Comparison of ENCODE assay signal across 9 cellular contexts in the genomic region with DNA sequence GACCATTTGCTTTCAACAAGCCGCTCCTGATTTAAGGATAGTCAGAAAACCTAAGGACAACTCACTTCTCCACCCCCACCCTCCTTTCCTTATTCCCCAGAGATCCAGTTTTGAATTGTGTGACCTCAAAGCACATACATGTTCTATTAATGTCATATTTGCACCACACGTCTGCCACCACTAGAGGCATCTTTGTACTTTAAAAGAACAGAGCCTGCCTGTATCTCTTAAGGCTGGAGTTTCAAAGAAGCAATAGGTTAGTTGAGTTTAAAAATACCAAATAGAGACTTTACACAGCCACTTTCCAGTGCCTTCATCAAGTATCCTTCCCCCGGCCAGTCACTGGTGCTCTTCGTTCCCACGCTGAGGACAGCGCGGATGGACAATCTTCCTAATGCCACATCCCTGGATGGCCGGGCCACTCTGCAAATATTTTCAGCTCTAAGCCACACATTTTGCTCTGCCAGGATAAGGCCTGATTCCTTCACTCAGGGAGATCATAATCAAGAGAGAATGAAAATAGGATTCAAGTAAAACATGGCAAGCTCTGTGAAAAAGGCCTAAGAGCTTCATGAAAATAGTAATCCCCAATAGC.
DNase-seq lines count a peak whose midpoint lies in the region; ATAC-seq, FAIRE-seq and TF ChIP-seq lines count a peak whose summit lies in the region.
"Had no signal": no experiment of that assay in that cellular context is flagged by ENCODE, and none has a peak within 500 bp of the region (broad histone marks: within the 10 kb centered on the region; RNA-seq: fewer than 3 reads in every experiment).

No MANE protein-coding gene starts in this region.

- TF ChIP-seq CTCF in colonic mucosa (IDR thresholded peaks at IDR 0.05) = peak; percentile 45

- H3K4me3 ChIP-seq in colonic mucosa = no peak overlapping the region
- H3K4me3 ChIP-seq in small intestine (ENCODE audit: low read depth in 1 of 2, low read length in 2 of 2) = no peak overlapping the region

- CTCF ChIA-PET in activated CD4-positive, alpha-beta memory T cell treated with anti-CD3 and anti-CD28 coated beads, Interleukin-2, amount 10 ng/mL, durations not matched to agents 7 days and 5 days (lab: Charles Lee) = no interaction called here

- H3K27me3 Mint-ChIP-seq in activated CD4-positive, alpha-beta memory T cell treated with anti-CD3 and anti-CD28 coated beads, Interleukin-2, amount 10 ng/mL, durations not matched to agents 7 days and 5 days = no peaks in the 10 kb centered on the region

- no peaks in the 10 kb centered on the region for H3K36me3 Mint-ChIP-seq in activated CD4-positive, alpha-beta memory T cell treated with anti-CD3 and anti-CD28 coated beads, Interleukin-2, amount 10 ng/mL, durations not matched to agents 7 days and 5 days (ENCODE audit: low read depth)
- H3K36me3 Mint-ChIP-seq: CD4-positive, CD25-positive, alpha-beta regulatory T cell had no signal

- 84 to 87% (median 86%) methylated on average over 8 of the region's 8 CpGs for WGBS in small intestine, 3 donors

- no peaks in the 10 kb centered on the region for H3K4me1 Mint-ChIP-seq in activated CD4-positive, alpha-beta memory T cell treated with anti-CD3 and anti-CD28 coated beads, Interleukin-2, amount 10 ng/mL, durations not matched to agents 7 days and 5 days
- H3K4me1 Mint-ChIP-seq: CD4-positive, CD25-positive, alpha-beta regulatory T cell had no signal

- H3K27ac ChIP-seq in colonic mucosa (no peak overlapping the region), small intestine (ENCODE audit: low read depth in 1 of 2, low read length in 1 of 2) (no peak overlapping the region)

- no peaks in the 10 kb centered on the region for H3K9me3 Mint-ChIP-seq in activated CD4-positive, alpha-beta memory T cell treated with anti-CD3 and anti-CD28 coated beads, Interleukin-2, amount 10 ng/mL, durations not matched to agents 7 days and 5 days
- H3K9me3 Mint-ChIP-seq: CD4-positive, CD25-positive, alpha-beta regulatory T cell had no signal

- no peak overlapping the region for H3K4me3 Mint-ChIP-seq in activated CD4-positive, alpha-beta memory T cell treated with anti-CD3 and anti-CD28 coated beads, Interleukin-2, amount 10 ng/mL, durations not matched to agents 7 days and 5 days
- H3K4me3 Mint-ChIP-seq: CD4-positive, CD25-positive, alpha-beta regulatory T cell had no signal

- peak; percentile 70 for ATAC-seq in GM21786 (IDR thresholded peaks at IDR 0.05; ENCODE audit: unreplicated experiment)

- no peak overlapping the region for H3K9ac ChIP-seq in colonic mucosa (ENCODE audit: low read depth in 2 of 2, low read length in 2 of 2)

- POLR2A ChIA-PET in activated CD4-positive, alpha-beta memory T cell treated with anti-CD3 and anti-CD28 coated beads, Interleukin-2, amount 10 ng/mL, durations not matched to agents 7 days and 5 days (lab: Charles Lee) = no interaction called here

- H3K36me3 ChIP-seq in colonic mucosa (no peaks in the 10 kb centered on the region), small intestine (ENCODE audit: control insufficient read depth in 2 of 2, insufficient read depth in 2 of 2, low read length in 2 of 2) (no peaks in the 10 kb centered on the region)

- FAIRE-seq in small intestine (lab: Jason Lieb, UNC) = no peak

- no peak overlapping the region for H3K27ac Mint-ChIP-seq in activated CD4-positive, alpha-beta memory T cell treated with anti-CD3 and anti-CD28 coated beads, Interleukin-2, amount 10 ng/mL, durations not matched to agents 7 days and 5 days
- H3K27ac Mint-ChIP-seq: CD4-positive, CD25-positive, alpha-beta regulatory T cell had no signal

- H3K9me3 ChIP-seq in colonic mucosa (no peaks in the 10 kb centered on the region), small intestine (ENCODE audit: control insufficient read depth, low read depth) (no peaks in the 10 kb centered on the region)

- H3K4me1 ChIP-seq in colonic mucosa (no peaks in the 10 kb centered on the region), small intestine (ENCODE audit: control insufficient read depth in 2 of 2, insufficient read depth in 1 of 2, low read depth in 1 of 2, low read length in 1 of 2) (no peaks in the 10 kb centered on the region)

- intact Hi-C loops in colonic mucosa (cut with DNase I) = no loop called here

- H3K27me3 ChIP-seq in colonic mucosa = no peaks in the 10 kb centered on the region
- H3K27me3 ChIP-seq in small intestine (ENCODE audit: control insufficient read depth in 2 of 2, insufficient read depth in 2 of 2, low read length in 2 of 2) = no peaks in the 10 kb centered on the region

- peak; percentile 16 for DNase-seq in NCI-H1436 (lab: John Stamatoyannopoulos, UW)
- no peak for DNase-seq in NCI-H1436 treated with DMSO at 0.1 percent for 48 hours (lab: John Stamatoyannopoulos, UW)
- peak; percentile 38 for DNase-seq in LoVo (ENCODE audit: low spot score)
- DNase-seq in colonic mucosa = peak; percentile 24
- peak; percentile 53 for DNase-seq in small intestine
- no peak for DNase-seq in activated CD4-positive, alpha-beta memory T cell treated with anti-CD3 and anti-CD28 coated beads, Interleukin-2, amount 10 ng/mL, durations not matched to agents 7 days and 5 days
- DNase-seq in activated gamma-delta T cell (lab: John Stamatoyannopoulos, UW) = no peak

Comparison
In these comparisons a context has a peak if more than half of its experiments do, and no peak if none do; other contexts are left out.
1. DNase-seq: peak in NCI-H1436 (single experiment), LoVo (single experiment), colonic mucosa (single experiment) and small intestine (single experiment); none in NCI-H1436 treated with DMSO at 0.1 percent for 48 hours (single experiment), activated CD4-positive, alpha-beta memory T cell treated with anti-CD3 and anti-CD28 coated beads, Interleukin-2, amount 10 ng/mL, durations not matched to agents 7 days and 5 days (single experiment) and activated gamma-delta T cell (single experiment).